21 cellular contexts compared by ENCODE assay signal in the genomic region with DNA sequence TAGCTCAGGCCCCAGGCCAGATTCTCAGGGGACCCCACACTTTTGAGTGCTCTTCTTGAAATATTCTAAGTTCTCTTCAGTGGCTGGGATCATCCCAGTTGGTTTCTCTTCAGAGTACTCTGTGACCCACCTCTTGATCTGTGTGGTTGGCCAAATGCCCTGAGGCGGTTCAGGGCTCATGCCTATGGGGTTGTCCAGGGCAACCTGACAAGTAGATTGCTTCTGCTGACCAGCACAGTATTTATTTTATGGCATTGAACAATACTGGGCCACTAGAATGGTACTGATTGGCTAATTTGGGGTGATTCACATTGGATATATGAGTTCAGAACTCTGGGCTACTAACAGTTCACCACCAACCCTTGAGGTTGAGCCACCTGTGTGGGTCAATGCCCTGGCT. TPM values are rescaled to one million over a fixed set of nuclear protein-coding genes. Genes with fewer than 3 reads are reported as not detected.
DNase-seq lines count a peak whose midpoint lies in the region; ATAC-seq lines count a peak whose summit lies in the region.
"Had no signal": no experiment of that assay in that cellular context is flagged by ENCODE, and none has a peak within 500 bp of the region (broad histone marks: within the 10 kb centered on the region; RNA-seq: fewer than 3 reads in every experiment).

No MANE protein-coding gene starts in this region.

- peak; percentile 86 for DNase-seq in ELR (ENCODE audit: low read depth)
- peak; percentile 4 for DNase-seq in LHCN-M2 (ENCODE audit: low read depth)
- DNase-seq in RPMI7951 (ENCODE audit: low read depth): peak; percentile 13
- DNase-seq in activated CD4-positive, CD25-positive, alpha-beta regulatory T cell treated with anti-CD3 and anti-CD28 coated beads, Interleukin-2, amount 50 U/mL, for 72 hours: no peak
- no peak for DNase-seq in RPMI8226
- DNase-seq in activated CD4-positive, alpha-beta T cell treated with anti-CD3 and anti-CD28 coated beads, Interleukin-2, amount 50 U/mL, for 4 hours: no peak
- DNase-seq: Calu3; DMS79 treated with DMSO at 0.1 percent for 48 hours; H7; KG1; NCI-H1092 treated with DMSO at 0.1 percent for 48 hours; NCI-H1436; NCI-H1930; NCI-H446; NCI-H524 treated with DMSO at 0.1 percent for 48 hours; NCI-H82; NK-92 treated with Interleukin-12 subunit alpha and Interleukin-12 subunit beta, amount 100 ng/mL, for 24 hours; SIG-M5; SW 1271 had no signal

- ATAC-seq in esophagus mucosa: peak; percentile 22
- no peak for ATAC-seq in GM18873 (IDR thresholded peaks at IDR 0.05; ENCODE audit: low FRiP score, unreplicated experiment)

RNA-seq across cellular contexts. Expression of gene GOSR2, which starts 7.4 kb away (rescaled TPM):
- total RNA-seq in LHCN-M2 (2014; rRNA removed) (28.7 and 39.2 TPM in 2 replicates), esophagus mucosa (21.4 TPM)
- 41.2 TPM for polyA plus RNA-seq in LHCN-M2 (2012)
- 27.0 and 29.3 TPM in 2 replicates for total RNA-seq in RPMI7951 (2014; rRNA removed; shearing (Covaris generic))

Comparison
In these comparisons a context has a peak if more than half of its experiments do, and no peak if none do; other contexts are left out.
1. DNase-seq: peak in ELR (single experiment), LHCN-M2 (single experiment) and RPMI7951 (single experiment); none in activated CD4-positive, CD25-positive, alpha-beta regulatory T cell treated with anti-CD3 and anti-CD28 coated beads, Interleukin-2, amount 50 U/mL, for 72 hours (single experiment), RPMI8226 (single experiment) and activated CD4-positive, alpha-beta T cell treated with anti-CD3 and anti-CD28 coated beads, Interleukin-2, amount 50 U/mL, for 4 hours (0 of 2).